20 cellular contexts compared by ENCODE assay signal in the genomic region with DNA sequence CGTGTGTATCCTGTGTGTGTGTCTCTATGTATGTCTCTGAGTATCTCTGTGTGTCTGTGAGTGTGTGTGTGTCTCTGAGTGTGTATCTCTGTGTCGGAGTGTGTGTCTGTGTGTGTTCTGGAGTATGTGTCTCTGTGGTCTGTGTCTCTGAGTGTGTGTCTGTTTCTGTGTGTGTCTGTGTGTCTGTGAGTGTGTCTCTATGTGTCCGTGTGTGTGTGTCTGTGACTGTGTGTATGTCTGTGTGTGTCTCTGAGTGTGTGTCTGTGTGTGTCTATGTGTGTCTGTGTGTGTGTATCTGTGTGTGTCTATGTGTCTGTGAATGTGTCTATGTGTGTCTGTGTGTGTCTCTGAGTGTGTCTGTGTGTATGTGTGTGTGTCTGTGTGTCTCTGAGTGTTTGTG.
DNase-seq lines count a peak whose midpoint lies in the region; ATAC-seq, FAIRE-seq and TF ChIP-seq lines count a peak whose summit lies in the region.
"Had no signal": no experiment of that assay in that cellular context is flagged by ENCODE, and none has a peak within 500 bp of the region (broad histone marks: within the 10 kb centered on the region; RNA-seq: fewer than 3 reads in every experiment).

No MANE protein-coding gene starts in this region.

- WGBS in HepG2 (ENCODE audit: low lambda C conversion rate) = 57% methylated on average over 3 of the region's 3 CpGs
- 100% methylated on average over 1 of the region's 3 CpGs for WGBS in right lobe of liver (ENCODE audit: insufficient coverage, low coverage, low lambda C conversion rate, missing lambda C conversion rate)
- 70% methylated on average over 3 of the region's 3 CpGs for WGBS in body of pancreas, 2 donors

- CTCF ChIA-PET in HepG2 (lab: Yijun Ruan, JAX; ENCODE audit: low intra/inter-chr PET ratio, low total read pairs) = no interaction called here

- H3K9me3 ChIP-seq in HepG2 (ENCODE audit: low read length) = no peaks in the 10 kb centered on the region
- H3K9me3 ChIP-seq in right lobe of liver = no peaks in the 10 kb centered on the region
- no peaks in the 10 kb centered on the region for H3K9me3 ChIP-seq in neural progenitor cell (ENCODE audit: low read depth)
- no peaks in the 10 kb centered on the region for H3K9me3 ChIP-seq in body of pancreas
- H3K9me3 ChIP-seq: A549, BLaER1 had no signal

- H3K4me1 Mint-ChIP-seq in neural progenitor cell = peaks cover 39% of the 10 kb centered on the region

- in situ Hi-C loops in HepG2 (cut with HindIII; ENCODE audit: extremely low pct_ligation_motif_present, low pct_unique_long_range_greater_than_20kb) = no loop called here

- TF ChIP-seq POLR2A in HepG2 (IDR thresholded peaks at IDR 0.05; ENCODE audit: insufficient read depth in 1 of 2, low read depth in 2 of 2, low read length in 2 of 2) (no peak), right lobe of liver (IDR thresholded peaks at IDR 0.05) (no peak), body of pancreas (IDR thresholded peaks at IDR 0.05) (no peak)

- no peak overlapping the region for H3K27ac ChIP-seq in HepG2 (ENCODE audit: extremely low read length, insufficient read depth, low read length)
- H3K27ac ChIP-seq in right lobe of liver = no peak overlapping the region
- H3K27ac ChIP-seq in neural progenitor cell = no peak overlapping the region
- no peak overlapping the region for H3K27ac ChIP-seq in body of pancreas
- H3K27ac ChIP-seq: 22Rv1, A549, BLaER1 had no signal

- BruUV-seq in HepG2 (replicated peaks; lab: Mats Ljungman, UMichigan) = no TSS peak

- H3K27ac Mint-ChIP-seq in neural progenitor cell = no peak overlapping the region
- H3K27ac Mint-ChIP-seq: CD8-positive, alpha-beta T cell; GM23338; IgD-negative memory B cell had no signal

- H4K20me1 ChIP-seq in HepG2 (ENCODE audit: insufficient read depth, low read length) = no peaks in the 10 kb centered on the region
- no peaks in the 10 kb centered on the region for H4K20me1 ChIP-seq in neural progenitor cell (ENCODE audit: low read depth)
- H4K20me1 ChIP-seq: BLaER1 had no signal

- H3K9ac ChIP-seq in HepG2 (ENCODE audit: insufficient read depth, low read depth, low read length) (no peak overlapping the region), neural progenitor cell (no peak overlapping the region)
- H3K9ac ChIP-seq: BLaER1 had no signal

- H3K4me3 ChIP-seq in HepG2 (replicated peaks in 1 of 3; ENCODE audit: insufficient read depth in 1 of 3, low read depth in 2 of 3, low read length in 3 of 3) (no peak overlapping the region), right lobe of liver (no peak overlapping the region), bronchial epithelial cell (ENCODE audit: low read depth, low read length) (no peak overlapping the region), neural progenitor cell (no peak overlapping the region), body of pancreas (no peak overlapping the region)
- H3K4me3 ChIP-seq: A549, BLaER1, GM23338 had no signal

- no peak for TF ChIP-seq EP300 in HepG2 (IDR thresholded peaks at IDR 0.05; ENCODE audit: low read depth in 2 of 2, low read length in 2 of 2)
- no peak for TF ChIP-seq EP300 in HepG2 (CRISPR knock-in tag; IDR thresholded peaks at IDR 0.05; ENCODE audit: borderline replicate concordance)

- peaks cover 16% of the 10 kb centered on the region for H3F3A ChIP-seq in neural progenitor cell (ENCODE audit: low read depth)

- H3K9me3 Mint-ChIP-seq in neural progenitor cell = peaks cover 2% of the 10 kb centered on the region
- H3K9me3 Mint-ChIP-seq: CD8-positive, alpha-beta T cell; GM23338; IgD-negative memory B cell had no signal

- TF ChIP-seq CTCF in HepG2 (CRISPR knock-in tag; IDR thresholded peaks at IDR 0.05) (no peak), right lobe of liver (IDR thresholded peaks at IDR 0.05) (no peak), bronchial epithelial cell (IDR thresholded peaks at IDR 0.05; ENCODE audit: insufficient read depth, low read length, severe bottlenecking) (no peak), neural progenitor cell (IDR thresholded peaks at IDR 0.05) (no peak), body of pancreas (IDR thresholded peaks at IDR 0.05) (no peak)

- no peaks in the 10 kb centered on the region for H3K36me3 Mint-ChIP-seq in neural progenitor cell
- H3K36me3 Mint-ChIP-seq: CD8-positive, alpha-beta T cell had no signal

- peaks cover 11% of the 10 kb centered on the region for H3K27me3 Mint-ChIP-seq in neural progenitor cell (ENCODE audit: insufficient read depth, low read depth)

- TF ChIP-seq RAD21 in HepG2 (CRISPR knock-in tag; IDR thresholded peaks at IDR 0.05) = no peak

- H3K4me2 ChIP-seq in HepG2 (ENCODE audit: low read depth, low read length) = no peak overlapping the region
- peak overlapping the region; percentile 55 for H3K4me2 ChIP-seq in neural progenitor cell
- H3K4me2 ChIP-seq: A549, BLaER1, GM23338 had no signal

- DNase-seq in HepG2 (ENCODE audit: low spot score) = no peak
- no peak for DNase-seq in right lobe of liver
- no peak for DNase-seq in bronchial epithelial cell (ENCODE audit: low read depth)
- DNase-seq in neural progenitor cell (ENCODE audit: low spot score) = no peak
- DNase-seq in body of pancreas = no peak
- DNase-seq in activated T-cell treated with anti-CD3 and anti-CD28 coated beads, Interleukin-2, amount 50 U/mL, for 1 hour = no peak
- DNase-seq: Calu3; CD8-positive, alpha-beta T cell; DMS79 treated with DMSO at 0.1 percent for 48 hours; GF-D8; H7; KG1 had no signal

- ATAC-seq in HepG2 (no peak), right lobe of liver (no peak), body of pancreas (no peak), GM19463 (IDR thresholded peaks at IDR 0.05; ENCODE audit: unreplicated experiment) (no peak)
- ATAC-seq: A549; CD8-positive, alpha-beta T cell; GM23338; HCT116 had no signal

- no peaks in the 10 kb centered on the region for H3K36me3 ChIP-seq in HepG2 (replicated peaks in 1 of 2; ENCODE audit: control insufficient read depth in 1 of 2, insufficient read depth in 2 of 2, low read length in 2 of 2)
- H3K36me3 ChIP-seq in right lobe of liver = no peaks in the 10 kb centered on the region
- no peaks in the 10 kb centered on the region for H3K36me3 ChIP-seq in bronchial epithelial cell (ENCODE audit: control insufficient read depth, insufficient read depth, low read length)
- H3K36me3 ChIP-seq in neural progenitor cell = no peaks in the 10 kb centered on the region
- H3K36me3 ChIP-seq in body of pancreas (replicated peaks in 1 of 2; ENCODE audit: insufficient read depth in 1 of 2, low read depth in 2 of 2) = no peaks in the 10 kb centered on the region
- H3K36me3 ChIP-seq: BLaER1 had no signal

- H3K4me1 ChIP-seq in HepG2 (ENCODE audit: insufficient read depth, low read length) = peaks cover 14% of the 10 kb centered on the region
- no peaks in the 10 kb centered on the region for H3K4me1 ChIP-seq in right lobe of liver
- peaks cover 52% of the 10 kb centered on the region for H3K4me1 ChIP-seq in neural progenitor cell
- H3K4me1 ChIP-seq in body of pancreas = no peaks in the 10 kb centered on the region
- H3K4me1 ChIP-seq: A549 had no signal

- no peak overlapping the region for H3K4me3 Mint-ChIP-seq in neural progenitor cell
- H3K4me3 Mint-ChIP-seq: CD8-positive, alpha-beta T cell; GM23338; IgD-negative memory B cell had no signal

- POLR2A ChIA-PET in HepG2 (lab: Yijun Ruan, JAX) = no interaction called here

- intact Hi-C loops in HepG2 (cut with micrococcal nuclease; ENCODE audit: unreplicated experiment) = no loop called here
- intact Hi-C loops in right lobe of liver (cut with DNase I) = no loop called here
- intact Hi-C loops in body of pancreas (cut with DNase I) = no loop called here

- H3K79me2 ChIP-seq in HepG2 (ENCODE audit: insufficient read depth, low read length) = no peaks in the 10 kb centered on the region
- H3K79me2 ChIP-seq in neural progenitor cell (ENCODE audit: low read depth) = no peaks in the 10 kb centered on the region

- H2AFZ ChIP-seq in HepG2 (ENCODE audit: low read length) (no peak overlapping the region), neural progenitor cell (replicated peaks) (no peak overlapping the region)
- H2AFZ ChIP-seq: GM23338 had no signal

- H3K27me3 ChIP-seq in HepG2 (ENCODE audit: control insufficient read depth in 1 of 2, insufficient read depth in 2 of 2, low read length in 2 of 2) (peaks cover 33 to 99% of the 10 kb centered on the region in 2 experiments), right lobe of liver (no peaks in the 10 kb centered on the region), bronchial epithelial cell (ENCODE audit: control insufficient read depth, insufficient read depth, low read length) (peaks cover 44% of the 10 kb centered on the region), neural progenitor cell (peaks cover 6% of the 10 kb centered on the region), body of pancreas (peaks cover 0 to 6% of the 10 kb centered on the region in 2 donors)
- H3K27me3 ChIP-seq: BLaER1 had no signal

- FAIRE-seq in HepG2 (lab: Jason Lieb, UNC) (peak; percentile 92), bronchial epithelial cell (lab: Jason Lieb, UNC) (peak; percentile 70)
- FAIRE-seq: A549, GM19239 had no signal

TF ChIP-seq in HepG2, 621 proteins besides CTCF, POLR2A, EP300 and RAD21 (continues in another document):
- TF ChIP-seq PHB2 (IDR thresholded peaks at IDR 0.05; ENCODE audit: partially characterized antibody) = peak; percentile 64
